1 cellular context compared by ENCODE assay signal in genomic region chr16:49158029-49158642, GRCh38.
TF ChIP-seq lines count a peak whose summit lies in the region.

No MANE protein-coding gene starts in this region.

TF ChIP-seq in HepG2, 621 proteins besides CTCF, POLR2A, EP300 and RAD21 (continued from another document and continues in another):
- TF ChIP-seq CSRNP1 (CRISPR knock-in tag; IDR thresholded peaks at IDR 0.05) (no peak), E2F5 (CRISPR knock-in tag; conservative IDR thresholded peaks at IDR 0.05) (peak; percentile 93), TERF1 (CRISPR knock-in tag; IDR thresholded peaks at IDR 0.05) (no peak), ZNF740 (CRISPR knock-in tag; IDR thresholded peaks at IDR 0.05) (peak; percentile 76; the same call in 1 of the 2 replicates), ZNF878 (CRISPR knock-in tag; IDR thresholded peaks at IDR 0.05) (peak; percentile 30; the same call in 1 of the 2 replicates), FLYWCH1 (CRISPR knock-in tag; IDR thresholded peaks at IDR 0.05) (peak; percentile 92; the same call in 1 of the 2 replicates), ZNF552 (CRISPR knock-in tag; IDR thresholded peaks at IDR 0.05; ENCODE audit: borderline replicate concordance) (0 out of 2 replicates have a peak, but pooled peaks have one; percentile 74), ATF5 (CRISPR knock-in tag; IDR thresholded peaks at IDR 0.05; ENCODE audit: low read depth) (peak; percentile 93; the same call in 1 of the 2 replicates), ZNF510 (CRISPR knock-in tag; IDR thresholded peaks at IDR 0.05; ENCODE audit: low read depth) (0 out of 2 replicates have a peak, but pooled peaks have one; percentile 63), SP140L (CRISPR knock-in tag; IDR thresholded peaks at IDR 0.05; ENCODE audit: borderline replicate concordance) (peak; percentile 96; the same call in 1 of the 2 replicates), MXD3 (CRISPR knock-in tag; IDR thresholded peaks at IDR 0.05) (peak; percentile 91), KLF15 (CRISPR knock-in tag; IDR thresholded peaks at IDR 0.05; ENCODE audit: borderline replicate concordance) (peak; percentile 95), ZBTB39 (CRISPR knock-in tag; IDR thresholded peaks at IDR 0.05) (no peak), PHF8 (CRISPR knock-in tag; IDR thresholded peaks at IDR 0.05) (no peak), GFI1 (CRISPR knock-in tag; IDR thresholded peaks at IDR 0.05; ENCODE audit: borderline replicate concordance) (0 out of 2 replicates have a peak, but pooled peaks have one; percentile 20), ZNF558 (CRISPR knock-in tag; IDR thresholded peaks at IDR 0.05; ENCODE audit: borderline replicate concordance) (peak; percentile 90; the same call in 1 of the 2 replicates), BATF2 (CRISPR knock-in tag; IDR thresholded peaks at IDR 0.05) (peak; percentile 52; the same call in 1 of the 2 replicates), PRDM4 (CRISPR knock-in tag; IDR thresholded peaks at IDR 0.05; ENCODE audit: borderline replicate concordance) (peak; percentile 96), HCFC1 (IDR thresholded peaks at IDR 0.05; ENCODE audit: low read depth, low read length) (no peak; the same call in 1 of the 2 replicates), TAF15 (IDR thresholded peaks at IDR 0.05; ENCODE audit: low read depth, low read length, poor library complexity, severe bottlenecking) (no peak), ZNF329 (CRISPR knock-in tag; IDR thresholded peaks at IDR 0.05; ENCODE audit: low read depth) (0 out of 2 replicates have a peak, but pooled peaks have one; percentile 39), MBNL3 (CRISPR knock-in tag; conservative IDR thresholded peaks at IDR 0.05) (no peak), ZNF605 (CRISPR knock-in tag; IDR thresholded peaks at IDR 0.05) (peak; percentile 82), ATRX (CRISPR knock-in tag; IDR thresholded peaks at IDR 0.05; ENCODE audit: borderline replicate concordance) (0 out of 2 replicates have a peak, but pooled peaks have one; percentile 87), PTBP1 (IDR thresholded peaks at IDR 0.05; ENCODE audit: low read depth, low read length, poor library complexity, severe bottlenecking) (no peak), ZSCAN29 (CRISPR knock-in tag; conservative IDR thresholded peaks at IDR 0.05) (no peak), ZNF121 (CRISPR knock-in tag; IDR thresholded peaks at IDR 0.05) (no peak), TFDP2 (CRISPR knock-in tag; IDR thresholded peaks at IDR 0.05) (peak; percentile 62; the same call in 1 of the 2 replicates), NR3C1 (CRISPR knock-in tag; IDR thresholded peaks at IDR 0.05) (0 out of 2 replicates have a peak, but pooled peaks have one; percentile 43), ZNF782 (CRISPR knock-in tag; IDR thresholded peaks at IDR 0.05; ENCODE audit: borderline replicate concordance) (peak; percentile 69; the same call in 1 of the 2 replicates), NR2C2 (CRISPR knock-in tag; IDR thresholded peaks at IDR 0.05; ENCODE audit: borderline replicate concordance) (no peak), TBL1XR1 (IDR thresholded peaks at IDR 0.05; ENCODE audit: borderline replicate concordance, low read length, partially characterized antibody) (no peak), FUBP1 (CRISPR knock-in tag; IDR thresholded peaks at IDR 0.05; ENCODE audit: borderline replicate concordance) (no peak), ZNF770 (CRISPR knock-in tag; IDR thresholded peaks at IDR 0.05) (no peak), ZNF512 (CRISPR knock-in tag; IDR thresholded peaks at IDR 0.05) (no peak), PCBP1 (IDR thresholded peaks at IDR 0.05; ENCODE audit: borderline replicate concordance, low read depth, low read length) (no peak), SRF (IDR thresholded peaks at IDR 0.05; ENCODE audit: low read depth, low read length) (no peak), BRF2 (CRISPR knock-in tag; IDR thresholded peaks at IDR 0.05) (no peak), TP53 (CRISPR knock-in tag; conservative IDR thresholded peaks at IDR 0.05) (peak; percentile 91; the same call in 1 of the 2 replicates)
